8 cellular contexts compared by ENCODE assay signal in the genomic region with DNA sequence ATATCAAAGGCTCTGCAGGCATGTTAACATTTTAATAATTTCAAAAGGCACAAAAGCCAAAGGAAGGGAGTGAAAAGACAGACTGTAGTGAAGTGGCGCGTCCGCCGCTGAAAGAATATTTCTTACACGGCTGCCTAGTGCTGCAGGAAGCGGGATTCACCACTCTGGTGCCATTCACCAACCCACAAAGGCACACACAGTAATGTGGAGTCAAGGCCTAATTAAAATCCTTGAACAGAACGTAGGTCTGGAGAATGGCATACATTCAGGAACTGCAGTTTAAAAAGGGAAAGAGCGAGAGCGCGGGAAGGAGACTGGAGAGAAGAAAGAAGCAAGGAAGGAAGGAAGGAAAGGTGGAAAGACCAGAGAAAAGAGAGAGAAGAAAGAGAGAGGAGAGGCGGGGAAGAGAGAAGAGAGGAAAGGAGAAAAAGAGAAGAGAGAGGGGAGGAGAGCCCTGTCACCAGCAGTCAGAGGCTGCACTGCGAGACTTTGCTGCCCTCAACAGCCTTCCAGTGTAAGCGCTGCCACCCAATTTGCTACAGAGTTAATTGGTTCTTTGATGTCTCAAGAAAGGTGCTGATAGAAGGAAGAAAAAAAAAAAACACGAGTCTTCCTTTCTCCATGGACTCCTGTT.
DNase-seq lines count a peak whose midpoint lies in the region; ATAC-seq and TF ChIP-seq lines count a peak whose summit lies in the region.
"Had no signal": no experiment of that assay in that cellular context is flagged by ENCODE, and none has a peak within 500 bp of the region (broad histone marks: within the 10 kb centered on the region; RNA-seq: fewer than 3 reads in every experiment).

No MANE protein-coding gene starts in this region.

- no peak for TF ChIP-seq POLR2A in suprapubic skin (IDR thresholded peaks at IDR 0.05)

- H3K4me3 ChIP-seq in HUES48 (ENCODE audit: low read depth, low read length), result peak overlapping the region; percentile 59
- no peak overlapping the region for H3K4me3 ChIP-seq in GM23248
- H3K4me3 ChIP-seq in suprapubic skin, result no peak overlapping the region

- H3K4me1 ChIP-seq in HUES48 (ENCODE audit: control insufficient read depth, insufficient read depth, low read length), result peaks cover 17% of the 10 kb centered on the region; the same call in 1 of the 2 replicates
- H3K4me1 ChIP-seq in GM23248 (ENCODE audit: insufficient read depth), result peaks cover 20% of the 10 kb centered on the region
- H3K4me1 ChIP-seq in suprapubic skin, result peaks cover 15% of the 10 kb centered on the region

- H3K9me2 ChIP-seq in GM23248 (ENCODE audit: insufficient read depth), result no peaks in the 10 kb centered on the region

- WGBS in GM23248 (ENCODE audit: low coverage in 1 of 2, low lambda C conversion rate in 2 of 2, missing lambda C conversion rate in 2 of 2), 2 experiments, result 88 to 89% methylated on average over 14 of the region's 14 CpGs
- WGBS in suprapubic skin, result 78% methylated on average over 14 of the region's 14 CpGs

- TF ChIP-seq EP300 in suprapubic skin (IDR thresholded peaks at IDR 0.05), result no peak

- no peak for ATAC-seq in HG02623 (IDR thresholded peaks at IDR 0.05; ENCODE audit: unreplicated experiment)

- H3K27me3 ChIP-seq in HUES48 (ENCODE audit: control insufficient read depth, insufficient read depth, low read length) (peaks cover 27% of the 10 kb centered on the region), GM23248 (replicated peaks; ENCODE audit: insufficient read depth) (no peaks in the 10 kb centered on the region), suprapubic skin (peaks cover 29% of the 10 kb centered on the region)

- H3K36me3 Mint-ChIP-seq in nephron (ENCODE audit: low read depth), result no peaks in the 10 kb centered on the region

- H3K36me3 ChIP-seq in HUES48 (ENCODE audit: control insufficient read depth, insufficient read depth, low read length) (no peaks in the 10 kb centered on the region), GM23248 (ENCODE audit: low read depth) (no peaks in the 10 kb centered on the region), suprapubic skin (no peaks in the 10 kb centered on the region)

- peak overlapping the region; percentile 34 to 61 (median 61) for H3K4me3 Mint-ChIP-seq in nephron

- peaks cover 30% of the 10 kb centered on the region for H3K27me3 Mint-ChIP-seq in nephron (ENCODE audit: low read depth)

- no peak overlapping the region for H2AFZ ChIP-seq in GM23248

- H3K9me3 ChIP-seq in HUES48 (ENCODE audit: control insufficient read depth, insufficient read depth, low read length), result no peaks in the 10 kb centered on the region
- H3K9me3 ChIP-seq in GM23248 (ENCODE audit: low read depth), result no peaks in the 10 kb centered on the region
- H3K9me3 ChIP-seq in suprapubic skin, result no peaks in the 10 kb centered on the region

- H3K27ac Mint-ChIP-seq in nephron, result no peak overlapping the region

- H3K9ac ChIP-seq in HUES48 (ENCODE audit: low read depth, low read length) (no peak overlapping the region), GM23248 (no peak overlapping the region)

- H4K20me1 ChIP-seq in GM23248 (ENCODE audit: insufficient read depth), result no peaks in the 10 kb centered on the region

- TF ChIP-seq CTCF in nephron (IDR thresholded peaks at IDR 0.05; ENCODE audit: unreplicated experiment in 3 of 3) (peak; percentile 12 to 35 (median 31)), suprapubic skin (IDR thresholded peaks at IDR 0.05) (no peak)

- H3K9me3 Mint-ChIP-seq in nephron, result no peaks in the 10 kb centered on the region

- H3K4me1 Mint-ChIP-seq in nephron, result peaks cover 5% of the 10 kb centered on the region

- no peak overlapping the region for H3K4me2 ChIP-seq in GM23248 (ENCODE audit: unreplicated experiment)

- peaks cover 7% of the 10 kb centered on the region; the same call in 1 of the 2 replicates for H3F3A ChIP-seq in GM23248 (ENCODE audit: insufficient read depth)

- H3K79me2 ChIP-seq in GM23248 (ENCODE audit: insufficient read depth), result no peaks in the 10 kb centered on the region

- peak overlapping the region; percentile 4 for H3K27ac ChIP-seq in HUES48 (ENCODE audit: low read depth, low read length)
- no peak overlapping the region for H3K27ac ChIP-seq in GM23248
- no peak overlapping the region for H3K27ac ChIP-seq in suprapubic skin

- in situ Hi-C loops in GM23248 (cut with MboI), result no loop called here

- DNase-seq in GDM1 (lab: John Stamatoyannopoulos, UW) (peak; percentile 6), GM23248 (no peak), suprapubic skin (ENCODE audit: low spot score in 2 of 2) (no peak)
- peak; percentile 10 for DNase-seq in activated naive CD4-positive, alpha-beta T cell treated with anti-CD3 and anti-CD28 coated beads, Interleukin-2, amount 50 U/mL, for 16 hours
- DNase-seq: NCI-H1048 had no signal

Comparison
In these comparisons a context has a peak if more than half of its experiments do, and no peak if none do; other contexts are left out.
1. DNase-seq: peak in GDM1 (single experiment) and activated naive CD4-positive, alpha-beta T cell treated with anti-CD3 and anti-CD28 coated beads, Interleukin-2, amount 50 U/mL, for 16 hours (single experiment); none in GM23248 (single experiment) and suprapubic skin (0 of 2).
2. CTCF ChIP-seq: peak in nephron (3 of 3); none in suprapubic skin (0 of 2).